In genomic region chr4:6767725-6768538, GRCh38 we compare ENCODE assay signal across 11 cellular contexts. TPM values are rescaled to one million over a fixed set of nuclear protein-coding genes. Genes with fewer than 3 reads are reported as not detected.
DNase-seq lines count a peak whose midpoint lies in the region; ATAC-seq, FAIRE-seq and TF ChIP-seq lines count a peak whose summit lies in the region.
"Had no signal": no experiment of that assay in that cellular context is flagged by ENCODE, and none has a peak within 500 bp of the region (broad histone marks: within the 10 kb centered on the region; RNA-seq: fewer than 3 reads in every experiment).

No MANE protein-coding gene starts in this region.

- peak overlapping the region; percentile 34; the same call in 1 of the 3 replicates for H3K4me2 ChIP-seq in A549

- H3K36me3 Mint-ChIP-seq in chondrocyte (ENCODE audit: low read depth): no peaks in the 10 kb centered on the region
- H3K36me3 Mint-ChIP-seq in naive thymus-derived CD4-positive, alpha-beta T cell: no peaks in the 10 kb centered on the region
- H3K36me3 Mint-ChIP-seq in nephron progenitor cell (ENCODE audit: low read depth): no peaks in the 10 kb centered on the region

- no peaks in the 10 kb centered on the region for H3K27me3 ChIP-seq in naive thymus-derived CD4-positive, alpha-beta T cell (ENCODE audit: control insufficient read depth in 2 of 2, insufficient read depth in 2 of 2, low read length in 2 of 2)

- H3K27ac Mint-ChIP-seq in chondrocyte (ENCODE audit: unreplicated experiment) (peak overlapping the region; percentile 61), nephron progenitor cell (no peak overlapping the region)
- H3K27ac Mint-ChIP-seq in naive thymus-derived CD4-positive, alpha-beta T cell: no peak overlapping the region
- H3K27ac Mint-ChIP-seq: activated T-helper 1 cell treated with anti-CD3 and anti-CD28 coated beads, Interleukin-12 subunit alpha, Interleukin-12 subunit beta, Interleukin-2, Interleukin-4 antibody, amounts not matched to agents 30 ng/mL and 10 ng/mL and 1 ng/mL, durations not matched to agents 14 hours and 24 hours and 36 hours had no signal

- peaks cover 37% of the 10 kb centered on the region for H3K4me1 Mint-ChIP-seq in chondrocyte (ENCODE audit: low read depth)
- peaks cover 7 to 27% (median 14%) of the 10 kb centered on the region in 7 donors for H3K4me1 Mint-ChIP-seq in naive thymus-derived CD4-positive, alpha-beta T cell
- H3K4me1 Mint-ChIP-seq in nephron progenitor cell: peaks cover 40% of the 10 kb centered on the region

- DNase-seq in A549 (ENCODE audit: low read depth in 1 of 2, low spot score in 1 of 2) (no peak), LHCN-M2 (ENCODE audit: low read depth) (peak; percentile 33), chondrocyte (ENCODE audit: low spot score) (peak; percentile 79), NCI-H1436 (lab: John Stamatoyannopoulos, UW) (no peak), nephron progenitor cell (no peak)
- DNase-seq in naive thymus-derived CD4-positive, alpha-beta T cell: no peak
- DNase-seq in stimulated activated CD8-positive, alpha-beta memory T cell treated with anti-CD3 and anti-CD28 coated beads, Interleukin-4, amount 100 ng/mL, for 48 hours: no peak
- DNase-seq: activated CD4-positive, alpha-beta T cell treated with anti-CD3 and anti-CD28 coated beads for 4 hours had no signal

- ATAC-seq in A549: no peak
- peak; percentile 21 for ATAC-seq in naive thymus-derived CD4-positive, alpha-beta T cell
- ATAC-seq in GM19397 (IDR thresholded peaks at IDR 0.05; ENCODE audit: unreplicated experiment): no peak

- TF ChIP-seq CTCF in A549 (IDR thresholded peaks at IDR 0.05) (no peak), chondrocyte (IDR thresholded peaks at IDR 0.05) (no peak), nephron progenitor cell (IDR thresholded peaks at IDR 0.05) (no peak)

- intact Hi-C loops in naive thymus-derived CD4-positive, alpha-beta T cell (cut with micrococcal nuclease): no loop called here

- H3K27ac ChIP-seq in A549: peak overlapping the region; percentile 41 to 60; a peak in 4 of 6 replicates
- H3K27ac ChIP-seq in naive thymus-derived CD4-positive, alpha-beta T cell (ENCODE audit: low read depth, low read length): no peak overlapping the region

- H3K4me3 Mint-ChIP-seq in chondrocyte (ENCODE audit: unreplicated experiment): peak overlapping the region; percentile 16
- no peak overlapping the region for H3K4me3 Mint-ChIP-seq in naive thymus-derived CD4-positive, alpha-beta T cell
- no peak overlapping the region for H3K4me3 Mint-ChIP-seq in nephron progenitor cell
- H3K4me3 Mint-ChIP-seq: activated T-helper 1 cell treated with anti-CD3 and anti-CD28 coated beads, Interleukin-12 subunit alpha, Interleukin-12 subunit beta, Interleukin-2, Interleukin-4 antibody, amounts not matched to agents 30 ng/mL and 10 ng/mL and 1 ng/mL, durations not matched to agents 14 hours and 24 hours and 36 hours; T-helper 1 cell treated with Interleukin-12 subunit alpha and Interleukin-12 subunit beta and Interleukin-4 antibody, amounts not matched to agents 30 μg/mL and 1 μg/mL, for 36 hours had no signal

- H3K4me3 ChIP-seq in A549: no peak overlapping the region
- no peak overlapping the region for H3K4me3 ChIP-seq in naive thymus-derived CD4-positive, alpha-beta T cell (ENCODE audit: low read length)

- H3K36me3 ChIP-seq in naive thymus-derived CD4-positive, alpha-beta T cell (ENCODE audit: control insufficient read depth in 2 of 3, insufficient read depth in 3 of 3, low read length in 3 of 3): no peaks in the 10 kb centered on the region

- 70% methylated on average over 13 of the region's 23 CpGs for WGBS in A549 (ENCODE audit: missing lambda C conversion rate)

- POLR2A ChIA-PET in A549 (lab: Yijun Ruan, JAX): interaction anchor here (0.5 kb wide), 1 partner anchor 51 kb away, joined by 3 read pairs; no protein-coding TSS in a partner anchor
- POLR2A ChIA-PET in naive thymus-derived CD4-positive, alpha-beta T cell (lab: Charles Lee): interaction anchor here (0.6 to 3.5 kb wide), 7 partner anchors 10 to 28 kb away, joined by 3 to 15 read pairs (median 4); partner anchors contain the start of gene KIAA0232

- no peak for FAIRE-seq in A549 (lab: Jason Lieb, UNC)

- no peak for TF ChIP-seq RAD21 in A549 (conservative IDR thresholded peaks at IDR 0.05 in 1 of 2, IDR thresholded peaks at IDR 0.05 in 1 of 2)

- H3K9me3 Mint-ChIP-seq in chondrocyte (ENCODE audit: low read depth) (no peaks in the 10 kb centered on the region), nephron progenitor cell (no peaks in the 10 kb centered on the region)
- no peaks in the 10 kb centered on the region for H3K9me3 Mint-ChIP-seq in naive thymus-derived CD4-positive, alpha-beta T cell
- H3K9me3 Mint-ChIP-seq: activated T-helper 1 cell treated with anti-CD3 and anti-CD28 coated beads, Interleukin-12 subunit alpha, Interleukin-12 subunit beta, Interleukin-2, Interleukin-4 antibody, amounts not matched to agents 30 ng/mL and 10 ng/mL and 1 ng/mL, durations not matched to agents 14 hours and 24 hours and 36 hours; T-helper 1 cell treated with Interleukin-12 subunit alpha and Interleukin-12 subunit beta and Interleukin-4 antibody, amounts not matched to agents 30 μg/mL and 1 μg/mL, for 36 hours had no signal

- H3K9me3 ChIP-seq in A549: no peaks in the 10 kb centered on the region
- H3K9me3 ChIP-seq in naive thymus-derived CD4-positive, alpha-beta T cell (ENCODE audit: control insufficient read depth in 2 of 3, low read length in 3 of 3): no peaks in the 10 kb centered on the region

- H3K4me1 ChIP-seq in A549: peaks cover 23% of the 10 kb centered on the region
- H3K4me1 ChIP-seq in naive thymus-derived CD4-positive, alpha-beta T cell (ENCODE audit: control insufficient read depth in 2 of 2, insufficient read depth in 2 of 2, low read length in 2 of 2): peaks cover 4 to 16% of the 10 kb centered on the region in 2 donors

- TF ChIP-seq EP300 in A549 (IDR thresholded peaks at IDR 0.05): no peak

- TF ChIP-seq POLR2A in A549 (IDR thresholded peaks at IDR 0.05; ENCODE audit: low read length): no peak

- CTCF ChIA-PET in A549 (lab: Yijun Ruan, JAX): interaction anchor here (0.7 to 2.4 kb wide), 6 partner anchors 13 to 106 kb away, joined by 3 to 14 read pairs (median 4); no protein-coding TSS in a partner anchor
- CTCF ChIA-PET in naive thymus-derived CD4-positive, alpha-beta T cell (lab: Charles Lee): interaction anchor here (0.6 to 1.6 kb wide), 3 partner anchors 12 to 106 kb away, joined by 3 to 4 read pairs (median 3); no protein-coding TSS in a partner anchor

- H3K27me3 Mint-ChIP-seq in chondrocyte (ENCODE audit: low read depth) (no peaks in the 10 kb centered on the region), nephron progenitor cell (ENCODE audit: low read depth, poor library complexity) (peaks cover 13% of the 10 kb centered on the region)
- H3K27me3 Mint-ChIP-seq in naive thymus-derived CD4-positive, alpha-beta T cell: peaks cover 0 to 21% (median 0%) of the 10 kb centered on the region in 5 donors

TF ChIP-seq in A549, 52 proteins besides CTCF, POLR2A, EP300 and RAD21 (continues in another document):
- no peak for TF ChIP-seq SMC3 (IDR thresholded peaks at IDR 0.05)
- no peak for TF ChIP-seq USF2 (IDR thresholded peaks at IDR 0.05)

RNA-seq across cellular contexts. Expression of gene KIAA0232, which starts 14.6 kb away (rescaled TPM):
- 21.5 and 25.2 TPM in 2 replicates for polyA plus RNA-seq in A549 (2011; rRNA removed)
- polyA plus RNA-seq in A549 (2012; cell fraction: cytosol; rRNA removed): 2.8 and 4.4 TPM in 2 replicates
- 3.7 and 5.2 TPM in 2 replicates for polyA plus RNA-seq in A549 (2012; cell fraction: nucleus; rRNA removed)
- 9.3 to 10.6 TPM (median 10.5 TPM) in 3 replicates for polyA plus RNA-seq in A549 (2017; fragmentation: RNase III; extraction: RNeasy Plus Mini Kit Qiagen cat#74134 plus additional on column Dnase treatment)
- polyA minus RNA-seq in A549 (2011; rRNA and poly(A)+ RNA removed): 15.6 and 22.7 TPM in 2 replicates
- 14.1 and 19.0 TPM in 2 replicates for total RNA-seq in LHCN-M2 (2014; rRNA removed)
- 5.3 TPM for polyA plus RNA-seq in LHCN-M2 (2012)
- total RNA-seq in chondrocyte: 24.7 to 27.4 TPM (median 26.2 TPM) in 3 replicates
- total RNA-seq in naive thymus-derived CD4-positive, alpha-beta T cell: 10 to 100 TPM; 15.7 to 24.2 (median 19.8) TPM
- 10 to 100 TPM; 12.0 to 13.3 TPM for polyA plus RNA-seq in naive thymus-derived CD4-positive, alpha-beta T cell

RNA-seq across cellular contexts. Expression of gene BLOC1S4, which starts 52.0 kb away (rescaled TPM):
- polyA plus RNA-seq in A549 (2011; rRNA removed) (11.7 and 13.2 TPM in 2 replicates), A549 (2017; fragmentation: RNase III; extraction: RNeasy Plus Mini Kit Qiagen cat#74134 plus additional on column Dnase treatment) (11.4 to 13.9 TPM (median 12.6 TPM) in 3 replicates)
- polyA plus RNA-seq in A549 (2012; cell fraction: cytosol; rRNA removed): 18.8 and 26.6 TPM in 2 replicates
- polyA plus RNA-seq in A549 (2012; cell fraction: nucleus; rRNA removed): 15.6 and 21.2 TPM in 2 replicates
- polyA minus RNA-seq in A549 (2011; rRNA and poly(A)+ RNA removed): 4.0 and 4.8 TPM in 2 replicates
- total RNA-seq in LHCN-M2 (2014; rRNA removed) (29.6 and 35.6 TPM in 2 replicates), chondrocyte (15.5 to 16.7 TPM (median 16.2 TPM) in 3 replicates)
- polyA plus RNA-seq in LHCN-M2 (2012): 14.1 TPM
- total RNA-seq in naive thymus-derived CD4-positive, alpha-beta T cell: 10 to 100 TPM; 18.7 to 45.9 (median 25.0) TPM
- polyA plus RNA-seq in naive thymus-derived CD4-positive, alpha-beta T cell: 10 to 100 TPM; 69.6 to 80.3 TPM

RNA-seq across cellular contexts. Expression of gene MRFAP1L1, which starts 58.3 kb away (rescaled TPM):
- polyA plus RNA-seq in A549 (2011; rRNA removed) (42.8 and 78.2 TPM in 2 replicates), A549 (2017; fragmentation: RNase III; extraction: RNeasy Plus Mini Kit Qiagen cat#74134 plus additional on column Dnase treatment) (41.3 to 46.7 TPM (median 46.1 TPM) in 3 replicates)
- polyA plus RNA-seq in A549 (2012; cell fraction: cytosol; rRNA removed): 20.7 and 30.2 TPM in 2 replicates
- polyA plus RNA-seq in A549 (2012; cell fraction: nucleus; rRNA removed): 8.3 and 12.5 TPM in 2 replicates
- polyA minus RNA-seq in A549 (2011; rRNA and poly(A)+ RNA removed): 10.5 and 13.6 TPM in 2 replicates
- total RNA-seq in LHCN-M2 (2014; rRNA removed) (61.1 and 61.8 TPM in 2 replicates), chondrocyte (44.7 to 52.9 TPM (median 46.5 TPM) in 3 replicates)
- 34.8 TPM for polyA plus RNA-seq in LHCN-M2 (2012)
- 100 to 1,000 TPM in 2 of 5 experiments, 10 to 100 TPM in 3; 24.8 to 124 (median 73.6) TPM for total RNA-seq in naive thymus-derived CD4-positive, alpha-beta T cell
- polyA plus RNA-seq in naive thymus-derived CD4-positive, alpha-beta T cell: 100 to 1,000 TPM; 116 to 160 TPM

Comparison
In these comparisons a context has a peak if more than half of its experiments do, and no peak if none do; other contexts are left out.
1. DNase-seq: peak in LHCN-M2 (single experiment) and chondrocyte (single experiment); none in A549 (0 of 2), naive thymus-derived CD4-positive, alpha-beta T cell (0 of 9), stimulated activated CD8-positive, alpha-beta memory T cell treated with anti-CD3 and anti-CD28 coated beads, Interleukin-4, amount 100 ng/mL, for 48 hours (single experiment), NCI-H1436 (single experiment) and nephron progenitor cell (single experiment).